In genomic region chr6:129287778-129288177, GRCh38 we compare ENCODE assay signal across 3 cellular contexts.
"Had no signal": no experiment of that assay in that cellular context is flagged by ENCODE, and none has a peak within 500 bp of the region (broad histone marks: within the 10 kb centered on the region; RNA-seq: fewer than 3 reads in every experiment).

No MANE protein-coding gene starts in this region.

- ATAC-seq: GM12878 had no signal

- H3K4me3 ChIP-seq: GM12878 had no signal

- DNase-seq: GDM1, GF-D8 had no signal
